Comparison of ENCODE assay signal across 13 cellular contexts in genomic region chr3:23653647-23654525, GRCh38.
DNase-seq lines count a peak whose midpoint lies in the region; ATAC-seq and TF ChIP-seq lines count a peak whose summit lies in the region.
"Had no signal": no experiment of that assay in that cellular context is flagged by ENCODE, and none has a peak within 500 bp of the region (broad histone marks: within the 10 kb centered on the region; RNA-seq: fewer than 3 reads in every experiment).

No MANE protein-coding gene starts in this region.

- no TSS peak for BruUV-seq in Caco-2 (replicated peaks; lab: Mats Ljungman, UMichigan)

- peaks cover 7% of the 10 kb centered on the region for H3K9me3 Mint-ChIP-seq in Caco-2 (ENCODE audit: unreplicated experiment)

- peaks cover 3% of the 10 kb centered on the region for H3K27me3 Mint-ChIP-seq in Caco-2 (ENCODE audit: insufficient read depth, unreplicated experiment)

- peak; percentile 96 for ATAC-seq in GM19395 (IDR thresholded peaks at IDR 0.05; ENCODE audit: unreplicated experiment)
- peak; percentile 91 for ATAC-seq in HG02943 (IDR thresholded peaks at IDR 0.05; ENCODE audit: low read depth, unreplicated experiment)

- TF ChIP-seq CTCF in GM12865 (IDR thresholded peaks at IDR 0.05; ENCODE audit: insufficient read depth, low read depth, low read length, missing control alignments), result no peak
- TF ChIP-seq CTCF in Caco-2 (IDR thresholded peaks at IDR 0.05; ENCODE audit: insufficient read depth in 1 of 2, low read depth in 1 of 2, low read length in 1 of 2, severe bottlenecking in 1 of 2, unreplicated experiment in 1 of 2), result no peak

- peak; percentile 94 for DNase-seq in GM12865 (ENCODE audit: low read depth)
- peak; percentile 16 for DNase-seq in MV-4-11 (lab: John Stamatoyannopoulos, UW)
- DNase-seq in Caco-2, result no peak
- no peak for DNase-seq in inferior parietal cortex (ENCODE audit: extremely low spot score)
- no peak for DNase-seq in DMS114 treated with DMSO at 0.1 percent for 48 hours (lab: John Stamatoyannopoulos, UW; ENCODE audit: unreplicated experiment)
- no peak for DNase-seq in NOMO-1 treated with DMSO at 0.1 percent for 48 hours (lab: John Stamatoyannopoulos, UW; ENCODE audit: unreplicated experiment)
- DNase-seq: anterior cingulate cortex, mesendoderm, NCI-H524 treated with DMSO at 0.1 percent for 48 hours had no signal

- H3K4me3 ChIP-seq in GM12865 (ENCODE audit: low read depth, low read length), result peak overlapping the region; percentile 47
- no peak overlapping the region for H3K4me3 ChIP-seq in Caco-2 (ENCODE audit: low read depth, low read length)
- H3K4me3 ChIP-seq: tibial nerve had no signal

- no peaks in the 10 kb centered on the region for H3K36me3 Mint-ChIP-seq in Caco-2 (ENCODE audit: insufficient read depth, unreplicated experiment)
- H3K36me3 Mint-ChIP-seq: CD14-positive monocyte had no signal

- POLR2A ChIA-PET in Caco-2 (lab: Charles Lee), result no interaction called here

- H3K4me1 Mint-ChIP-seq in Caco-2 (ENCODE audit: low read depth, unreplicated experiment), result no peaks in the 10 kb centered on the region

- intact Hi-C loops in Caco-2 (cut with micrococcal nuclease; ENCODE audit: unreplicated experiment), result no loop called here

- no peak overlapping the region for H3K27ac Mint-ChIP-seq in Caco-2 (ENCODE audit: unreplicated experiment)

- H3K36me3 ChIP-seq in Caco-2 (ENCODE audit: control insufficient read depth, insufficient read depth, low read length), result no peaks in the 10 kb centered on the region
- H3K36me3 ChIP-seq: tibial nerve had no signal

- no peaks in the 10 kb centered on the region for H3K27me3 ChIP-seq in Caco-2 (replicated peaks; ENCODE audit: control insufficient read depth, insufficient read depth, low read length)
- H3K27me3 ChIP-seq: tibial nerve had no signal

- CTCF ChIA-PET in Caco-2 (lab: Charles Lee), result interaction anchor here (0.6 kb wide), 1 partner anchor 11 kb away, joined by 3 read pairs; no protein-coding TSS in a partner anchor

- no peak overlapping the region for H3K4me3 Mint-ChIP-seq in Caco-2 (ENCODE audit: unreplicated experiment)
- H3K4me3 Mint-ChIP-seq: CD14-positive monocyte had no signal

- H3K9me3 ChIP-seq in Caco-2, result 0 out of 2 replicates have a peak, but pooled peaks cover 6% of the 10 kb centered on the region

- H3K4me1 ChIP-seq in Caco-2, result no peaks in the 10 kb centered on the region

Comparison
In these comparisons a context has a peak if more than half of its experiments do, and no peak if none do; other contexts are left out.
1. DNase-seq: peak in GM12865 (single experiment) and MV-4-11 (single experiment); none in Caco-2 (0 of 2), inferior parietal cortex (single experiment), DMS114 treated with DMSO at 0.1 percent for 48 hours (single experiment) and NOMO-1 treated with DMSO at 0.1 percent for 48 hours (single experiment).